34 cellular contexts compared by ENCODE assay signal in genomic region chrX:47012131-47012530, GRCh38.
"Had no signal": no experiment of that assay in that cellular context is flagged by ENCODE, and none has a peak within 500 bp of the region (broad histone marks: within the 10 kb centered on the region; RNA-seq: fewer than 3 reads in every experiment).

No MANE protein-coding gene starts in this region.

- H3K9ac ChIP-seq: KMS-11 had no signal

- H3K4me2 ChIP-seq: KMS-11 had no signal

- H3K36me3 ChIP-seq: MG63 had no signal

- DNase-seq: Karpas-422, Kasumi-1, MG63, MM.1S, MV-4-11, NCI-H1048, NCI-H1092, NCI-H1092 treated with DMSO at 0.1 percent for 48 hours, NCI-H1105, NCI-H1105 treated with DMSO at 0.1 percent for 48 hours, NCI-H1417, NCI-H1417 treated with DMSO at 0.1 percent for 48 hours, NCI-H1436, NCI-H1436 treated with DMSO at 0.1 percent for 48 hours, NCI-H146, NCI-H1694, NCI-H1694 treated with DMSO at 0.1 percent for 48 hours, NCI-H187, NCI-H187 treated with DMSO at 0.1 percent for 48 hours, NCI-H1930, NCI-H2029, NCI-H2029 treated with DMSO at 0.1 percent for 48 hours, NCI-H2081, NCI-H2081 treated with DMSO at 0.1 percent for 48 hours, NCI-H2107, NCI-H2171, NCI-H2171 treated with DMSO at 0.1 percent for 48 hours, NCI-H2227 treated with DMSO at 0.1 percent for 48 hours, NCI-H226, NCI-H345, NCI-H446, NCI-H446 treated with DMSO at 0.1 percent for 48 hours, NCI-H510A had no signal

- H3K4me3 ChIP-seq: MG63 had no signal

- H3K27ac ChIP-seq: KMS-11 had no signal

- H3K9me3 ChIP-seq: MG63 had no signal

- H3K27me3 ChIP-seq: MG63 had no signal
